In genomic region chr4:93063325-93063724, GRCh38 we compare ENCODE assay signal across 23 cellular contexts.
"Had no signal": no experiment of that assay in that cellular context is flagged by ENCODE, and none has a peak within 500 bp of the region (broad histone marks: within the 10 kb centered on the region; RNA-seq: fewer than 3 reads in every experiment).

No MANE protein-coding gene starts in this region.

- ATAC-seq: natural killer cell; sciatic nerve; stimulated activated memory B cell treated with anti-CD40 and anti-IgM and Interleukin-4, amounts not matched to agents 10 μg/mL and 1 μg/mL and 100 μg/mL, for 72 hours; stimulated activated naive CD8-positive, alpha-beta T cell treated with anti-CD3 and anti-CD28 coated beads, Interleukin-15, amount 100 ng/mL, for 72 hours had no signal

- H3K4me3 ChIP-seq: hepatocyte, left ventricle myocardium inferior, lung, neural progenitor cell, right atrium auricular region, skin epidermis, spleen, tibial nerve, uterus had no signal

- DNase-seq: islet precursor cell; left ventricle myocardium inferior; mesendoderm; naive B cell; natural killer cell; nephron progenitor cell; occipital lobe; spleen; stimulated activated CD4-positive, alpha-beta T cell treated with anti-CD3 and anti-CD28 coated beads, Interleukin-4, amount 100 ng/mL, for 4 hours; stimulated activated CD8-positive, alpha-beta memory T cell treated with anti-CD3 and anti-CD28 coated beads, Interleukin-4, amount 100 ng/mL, for 48 hours; stimulated activated naive CD4-positive, alpha-beta T cell treated with Interleukin-2 at 50 U/mL for 16 hours; stimulated activated naive CD8-positive, alpha-beta T cell treated with anti-CD3 and anti-CD28 coated beads, Interleukin-15, amount 100 ng/mL, for 72 hours; substantia nigra; uterus had no signal

- H3K27ac ChIP-seq: hepatocyte, left ventricle myocardium inferior, neural progenitor cell, neutrophil, right atrium auricular region, skin epidermis, spleen, tibial nerve, uterus had no signal

- H3K27me3 ChIP-seq: hepatocyte, neural progenitor cell, neutrophil, right atrium auricular region, spleen, tibial nerve, uterus had no signal

- H3K4me1 ChIP-seq: left ventricle myocardium inferior, neural progenitor cell, right atrium auricular region, spleen, tibial nerve, uterus had no signal

- H3K36me3 ChIP-seq: left ventricle myocardium inferior, neural progenitor cell, neutrophil, right atrium auricular region, spleen, tibial nerve, uterus had no signal
